23 cellular contexts compared by ENCODE assay signal in genomic region chr16:74456290-74456625, GRCh38. TPM values are rescaled to one million over a fixed set of nuclear protein-coding genes. Genes with fewer than 3 reads are reported as not detected.
DNase-seq lines count a peak whose midpoint lies in the region; ATAC-seq and TF ChIP-seq lines count a peak whose summit lies in the region.
"Had no signal": no experiment of that assay in that cellular context is flagged by ENCODE, and none has a peak within 500 bp of the region (broad histone marks: within the 10 kb centered on the region; RNA-seq: fewer than 3 reads in every experiment).

No MANE protein-coding gene starts in this region.

- no peak overlapping the region for H3K9ac ChIP-seq in mammary epithelial cell (ENCODE audit: insufficient read depth, low read length)
- H3K9ac ChIP-seq in H9 (ENCODE audit: extremely low read depth, insufficient read length, low read length) = no peak overlapping the region

- POLR2A ChIA-PET in MCF 10A (lab: Yijun Ruan, JAX) = interaction anchor here (1.8 to 2.1 kb wide), 2 partner anchors 11 to 24 kb away, joined by 5 to 7 read pairs; no protein-coding TSS in a partner anchor

- CTCF ChIA-PET in MCF 10A (lab: Yijun Ruan, JAX) = no interaction called here
- CTCF ChIA-PET in mammary epithelial cell (lab: Charles Lee; ENCODE audit: low non-redundant PET) = no interaction called here

- H3K9me3 ChIP-seq in breast epithelium (no peaks in the 10 kb centered on the region), mammary epithelial cell (replicated peaks; ENCODE audit: insufficient read depth, low read length) (no peaks in the 10 kb centered on the region), H9 (ENCODE audit: control insufficient read depth, low read depth, low read length) (no peaks in the 10 kb centered on the region)
- H3K9me3 ChIP-seq: SJCRH30 had no signal

- H3K4me3 ChIP-seq in breast epithelium (no peak overlapping the region), mammary epithelial cell (replicated peaks in 1 of 3; ENCODE audit: insufficient read depth in 1 of 3, low read depth in 2 of 3, low read length in 3 of 3) (no peak overlapping the region)
- H3K4me3 ChIP-seq: SJCRH30 had no signal

- no peak overlapping the region for H2BK15ac ChIP-seq in H9 (ENCODE audit: low read depth, low read length)

- H3K27ac ChIP-seq in breast epithelium (no peak overlapping the region), mammary epithelial cell (ENCODE audit: insufficient read depth, low read depth, low read length) (peak overlapping the region; percentile 40), H9 (ENCODE audit: insufficient read length, low read depth, low read length) (no peak overlapping the region)
- H3K27ac ChIP-seq: C4-2B, HL-60, SJCRH30 had no signal

- H4K8ac ChIP-seq in H9 (replicated peaks; ENCODE audit: insufficient read length, low read depth, low read length) = no peak overlapping the region

- TF ChIP-seq CTCF in MCF 10A (IDR thresholded peaks at IDR 0.05; ENCODE audit: unreplicated experiment) = no peak
- TF ChIP-seq CTCF in breast epithelium (IDR thresholded peaks at IDR 0.05) = no peak
- no peak for TF ChIP-seq CTCF in mammary epithelial cell (conservative IDR thresholded peaks at IDR 0.05 in 1 of 2, IDR thresholded peaks at IDR 0.05 in 1 of 2; ENCODE audit: extremely low read depth in 1 of 2, insufficient read depth in 1 of 2, low read depth in 1 of 2, low read length in 2 of 2)
- TF ChIP-seq CTCF in H9 (conservative IDR thresholded peaks at IDR 0.05) = no peak

- H3K27ac Mint-ChIP-seq in MCF 10A (ENCODE audit: low read depth, unreplicated experiment) = peak overlapping the region; percentile 94
- peak overlapping the region; percentile 22 for H3K27ac Mint-ChIP-seq in stimulated activated naive B cell treated with anti-CD40 and anti-IgM and Interleukin-4, amounts not matched to agents 10 μg/mL and 1 μg/mL and 100 μg/mL, for 72 hours
- no peak overlapping the region for H3K27ac Mint-ChIP-seq in H9
- H3K27ac Mint-ChIP-seq: HFFc6 had no signal

- dilution Hi-C loops in mammary epithelial cell (cut with HindIII; ENCODE audit: low sequenced_read_pairs) = no loop called here

- BruUV-seq in MCF 10A (replicated peaks; lab: Mats Ljungman, UMichigan) = no TSS peak
- no TSS peak for BruUV-seq in mammary epithelial cell (replicated peaks; lab: Mats Ljungman, UMichigan)

- no peak overlapping the region for H3T11ph ChIP-seq in H9 (ENCODE audit: low read length)

- H2AFZ ChIP-seq in mammary epithelial cell (ENCODE audit: low read depth, low read length) (no peak overlapping the region), H9 (ENCODE audit: low read length) (no peak overlapping the region)

- H3K14ac ChIP-seq in H9 (ENCODE audit: insufficient read depth, low read length) = no peak overlapping the region

- H3K27me3 ChIP-seq in breast epithelium = no peaks in the 10 kb centered on the region
- H3K27me3 ChIP-seq in mammary epithelial cell (ENCODE audit: insufficient read depth, low read length) = no peaks in the 10 kb centered on the region
- H3K27me3 ChIP-seq in H9 (ENCODE audit: insufficient read depth, low read length) = no peaks in the 10 kb centered on the region
- H3K27me3 ChIP-seq: SJCRH30 had no signal

- H3K36me3 ChIP-seq in breast epithelium (peaks cover 8% of the 10 kb centered on the region), mammary epithelial cell (ENCODE audit: insufficient read depth, low read length) (peaks cover 14% of the 10 kb centered on the region)
- H3K36me3 ChIP-seq: SJCRH30 had no signal

- H3K36me3 Mint-ChIP-seq in MCF 10A (ENCODE audit: insufficient read depth, unreplicated experiment) (peaks cover 71% of the 10 kb centered on the region), H9 (ENCODE audit: insufficient read depth in 1 of 3, low read depth in 3 of 3) (peaks cover 44 to 83% (median 73%) of the 10 kb centered on the region in 3 experiments; a peak in 6 of 7 replicates)
- peaks cover 54 to 61% of the 10 kb centered on the region in 2 donors for H3K36me3 Mint-ChIP-seq in stimulated activated naive B cell treated with anti-CD40 and anti-IgM and Interleukin-4, amounts not matched to agents 10 μg/mL and 1 μg/mL and 100 μg/mL, for 72 hours

- H3K23me2 ChIP-seq in H9 (ENCODE audit: insufficient read length, low read depth, low read length, poor library complexity, severe bottlenecking) = no peaks in the 10 kb centered on the region

- in situ Hi-C loops in mammary epithelial cell (cut with MboI; ENCODE audit: low sequenced_read_pairs in 2 of 2) = no loop called here

- H3K23ac ChIP-seq in H9 (ENCODE audit: insufficient read length, low read depth, low read length) = no peak overlapping the region

- H3K79me2 ChIP-seq in mammary epithelial cell (ENCODE audit: insufficient read depth, low read length) (no peaks in the 10 kb centered on the region), H9 (ENCODE audit: insufficient read depth, low read length) (no peaks in the 10 kb centered on the region)

- no peak for ATAC-seq in stimulated activated naive B cell treated with anti-CD40 and anti-IgM and Interleukin-4, amounts not matched to agents 10 μg/mL and 1 μg/mL and 100 μg/mL, for 72 hours (replicated peaks)
- ATAC-seq in HG03432 (IDR thresholded peaks at IDR 0.05; ENCODE audit: unreplicated experiment) = no peak

- H3K4ac ChIP-seq in H9 (ENCODE audit: low read depth, low read length) = no peak overlapping the region

- DNase-seq in MCF 10A (ENCODE audit: unreplicated experiment) (no peak), breast epithelium (ENCODE audit: low spot score in 2 of 2) (no peak), mammary epithelial cell (no peak), mesenteric fat pad (ENCODE audit: low spot score) (peak; percentile 74), dermis blood vessel endothelial cell (no peak), H9 (no peak)
- DNase-seq in stimulated activated naive B cell treated with anti-CD40 and anti-IgM and Interleukin-4, amounts not matched to agents 10 μg/mL and 1 μg/mL and 100 μg/mL, for 72 hours = no peak
- DNase-seq: 8988T; CD8-positive, alpha-beta memory T cell; GF-D8; HFFc6; KBM-7; NCI-H1092 treated with DMSO at 0.1 percent for 48 hours; NCI-H1436 treated with DMSO at 0.1 percent for 48 hours; NCI-H2029; NCI-H2227 treated with DMSO at 0.1 percent for 48 hours; NCI-H510A; NCI-H748 treated with DMSO at 0.1 percent for 48 hours; NK-92 treated with Interleukin-12 subunit alpha and Interleukin-12 subunit beta, amount 100 ng/mL, for 24 hours; SJCRH30 had no signal

- H3K4me2 ChIP-seq in mammary epithelial cell (ENCODE audit: insufficient read depth, low read depth, low read length) (no peak overlapping the region), H9 (ENCODE audit: insufficient read depth, insufficient read length, low read length) (no peak overlapping the region)

- WGBS in mammary epithelial cell (ENCODE audit: low coverage, missing lambda C conversion rate) = 99% methylated on average over 14 of the region's 16 CpGs
- WGBS in H9 (ENCODE audit: extremely low coverage, insufficient read length, low lambda C conversion rate) = no CpG with 5 or more reads among the region's 16 CpGs

- no peak for TF ChIP-seq POLR2A in breast epithelium (IDR thresholded peaks at IDR 0.05)

- no peak overlapping the region for H4K5ac ChIP-seq in H9 (ENCODE audit: insufficient read length, low read depth, low read length)

- no peak overlapping the region for H2BK120ac ChIP-seq in H9 (ENCODE audit: low read depth, low read length, poor library complexity, severe bottlenecking)

- intact Hi-C loops in MCF 10A (cut with micrococcal nuclease) (no loop called here), breast epithelium (cut with DNase I; ENCODE audit: low total_unique reads) (no loop called here), mammary epithelial cell (cut with micrococcal nuclease) (no loop called here)

- H3K4me3 Mint-ChIP-seq in MCF 10A (ENCODE audit: unreplicated experiment) = no peak overlapping the region
- H3K4me3 Mint-ChIP-seq in stimulated activated naive B cell treated with anti-CD40 and anti-IgM and Interleukin-4, amounts not matched to agents 10 μg/mL and 1 μg/mL and 100 μg/mL, for 72 hours = no peak overlapping the region
- no peak overlapping the region for H3K4me3 Mint-ChIP-seq in H9
- H3K4me3 Mint-ChIP-seq: CD8-positive, alpha-beta memory T cell; HFFc6 had no signal

- H3K18ac ChIP-seq in H9 (ENCODE audit: insufficient read length, low read depth, low read length) = no peak overlapping the region

- H2BK20ac ChIP-seq in H9 (ENCODE audit: low read depth, low read length, poor library complexity, severe bottlenecking) = no peak overlapping the region

- H3K27me3 Mint-ChIP-seq in MCF 10A (ENCODE audit: insufficient read depth, unreplicated experiment) = no peaks in the 10 kb centered on the region
- H3K27me3 Mint-ChIP-seq in stimulated activated naive B cell treated with anti-CD40 and anti-IgM and Interleukin-4, amounts not matched to agents 10 μg/mL and 1 μg/mL and 100 μg/mL, for 72 hours = no peaks in the 10 kb centered on the region
- H3K27me3 Mint-ChIP-seq in H9 (ENCODE audit: low read depth) = no peaks in the 10 kb centered on the region
- H3K27me3 Mint-ChIP-seq: CD8-positive, alpha-beta memory T cell had no signal

- peaks cover 3% of the 10 kb centered on the region for H3K79me1 ChIP-seq in H9 (ENCODE audit: insufficient read depth, low read depth, low read length, poor library complexity, severe bottlenecking)

- H3K4me1 ChIP-seq in breast epithelium = no peaks in the 10 kb centered on the region
- peaks cover 12% of the 10 kb centered on the region for H3K4me1 ChIP-seq in mammary epithelial cell (ENCODE audit: insufficient read depth, low read length)
- no peaks in the 10 kb centered on the region for H3K4me1 ChIP-seq in H9 (ENCODE audit: insufficient read depth, low read length)
- H3K4me1 ChIP-seq: SJCRH30 had no signal

- H2AK5ac ChIP-seq in H9 (ENCODE audit: insufficient read length, low read length) = no peak overlapping the region

- no peak overlapping the region for H3K56ac ChIP-seq in H9 (ENCODE audit: insufficient read length, low read depth, low read length)

- peaks cover 20% of the 10 kb centered on the region for H3K4me1 Mint-ChIP-seq in MCF 10A (ENCODE audit: insufficient read depth, unreplicated experiment)
- H3K4me1 Mint-ChIP-seq in stimulated activated naive B cell treated with anti-CD40 and anti-IgM and Interleukin-4, amounts not matched to agents 10 μg/mL and 1 μg/mL and 100 μg/mL, for 72 hours = peaks cover 19 to 23% of the 10 kb centered on the region in 2 donors
- no peaks in the 10 kb centered on the region for H3K4me1 Mint-ChIP-seq in H9
- H3K4me1 Mint-ChIP-seq: CD8-positive, alpha-beta memory T cell had no signal

- H2BK5ac ChIP-seq in H9 (ENCODE audit: insufficient read length, low read length) = no peak overlapping the region

- no peak overlapping the region for H2BK12ac ChIP-seq in H9 (ENCODE audit: insufficient read length, low read depth, low read length)

- H4K20me1 ChIP-seq in mammary epithelial cell (ENCODE audit: insufficient read depth, low read length) = no peaks in the 10 kb centered on the region
- no peaks in the 10 kb centered on the region for H4K20me1 ChIP-seq in H9 (ENCODE audit: control insufficient read depth, insufficient read depth, insufficient read length)

- H4K91ac ChIP-seq in H9 (ENCODE audit: insufficient read length, low read depth, low read length) = no peak overlapping the region

- no peaks in the 10 kb centered on the region for H3K9me3 Mint-ChIP-seq in MCF 10A (ENCODE audit: unreplicated experiment)
- H3K9me3 Mint-ChIP-seq in stimulated activated naive B cell treated with anti-CD40 and anti-IgM and Interleukin-4, amounts not matched to agents 10 μg/mL and 1 μg/mL and 100 μg/mL, for 72 hours = no peaks in the 10 kb centered on the region
- no peaks in the 10 kb centered on the region for H3K9me3 Mint-ChIP-seq in H9
- H3K9me3 Mint-ChIP-seq: CD8-positive, alpha-beta memory T cell; HFFc6 had no signal

RNA-seq across cellular contexts. Expression of gene CLEC18B, which starts 35.0 kb away (rescaled TPM):
- total RNA-seq in MCF 10A (2022) = 0.89 TPM in 1 of 2 replicates, not detected in the other
- 1 to 10 TPM in 1 of 3 donors, under 1 TPM in 1, not detected in 1; 0.16 to 1.6 TPM for total RNA-seq in breast epithelium
- total RNA-seq in mammary epithelial cell = 1 to 10 TPM in 1 of 2 donors, under 1 TPM in 1; 0.61 to 1.8 TPM
- polyA plus RNA-seq in mammary epithelial cell = 0.03 TPM
- polyA minus RNA-seq in mammary epithelial cell = not detected
- 0.19 TPM for total RNA-seq in mesenteric fat pad
- not detected in 2 replicates for total RNA-seq in dermis blood vessel endothelial cell
- 0.31 and 0.37 TPM in 2 replicates for total RNA-seq in H9 (2021)
- total RNA-seq: SJCRH30 had no signal
- polyA plus RNA-seq: CD8-positive, alpha-beta memory T cell had no signal

Comparison
In these comparisons a context has a peak if more than half of its experiments do, and no peak if none do; other contexts are left out.
1. H3K27ac Mint-ChIP-seq: peak in MCF 10A (single experiment) and stimulated activated naive B cell treated with anti-CD40 and anti-IgM and Interleukin-4, amounts not matched to agents 10 μg/mL and 1 μg/mL and 100 μg/mL, for 72 hours (single experiment); none in H9 (0 of 3).